In genomic region chr17:43570518-43570928, GRCh38 we compare ENCODE assay signal across 14 cellular contexts. TPM values are rescaled to one million over a fixed set of nuclear protein-coding genes. Genes with fewer than 3 reads are reported as not detected.
A peak's percentile ranks its signal among the peaks of the same experiment; 100 is the strongest.
DNase-seq lines count a peak whose midpoint lies in the region; ATAC-seq and TF ChIP-seq lines count a peak whose summit lies in the region.
"Had no signal": no experiment of that assay in that cellular context is flagged by ENCODE, and none has a peak within 500 bp of the region (broad histone marks: within the 10 kb centered on the region; RNA-seq: fewer than 3 reads in every experiment).

No MANE protein-coding gene starts in this region.

- ATAC-seq in activated naive CD8-positive, alpha-beta T cell treated with anti-CD3 and anti-CD28 coated beads, Interleukin-2, amount 50 U/mL, for 24 hours = peak; percentile 63
- ATAC-seq in Panc1 = peak; percentile 61; the same call in 1 of the 2 replicates
- peak; percentile 69 for ATAC-seq in stimulated activated effector memory CD8-positive, alpha-beta T cell treated with anti-CD3 and anti-CD28 coated beads, Interleukin-12 subunit alpha, Interleukin-12 subunit beta, amount 100 ng/mL, for 72 hours
- ATAC-seq: activated T-cell treated with anti-CD3 and anti-CD28 coated beads, Interleukin-2, amount 50 U/mL, for 4 hours; GM23338 had no signal

- TF ChIP-seq CTCF in Panc1 (IDR thresholded peaks at IDR 0.05) (no peak), epithelial cell of esophagus (IDR thresholded peaks at IDR 0.05; ENCODE audit: insufficient read depth, low read depth, low read length, missing control alignments) (no peak), right atrium auricular region (IDR thresholded peaks at IDR 0.05) (no peak)

- no TSS peak for BruUV-seq in Panc1 (replicated peaks; lab: Mats Ljungman, UMichigan)

- no peak overlapping the region for H3K4me3 Mint-ChIP-seq in activated naive CD8-positive, alpha-beta T cell treated with anti-CD3 and anti-CD28 coated beads, Interleukin-2, amount 50 U/mL, for 24 hours
- no peak overlapping the region for H3K4me3 Mint-ChIP-seq in activated naive CD8-positive, alpha-beta T cell treated with anti-CD3 and anti-CD28 coated beads for 36 hours
- H3K4me3 Mint-ChIP-seq in stimulated activated effector memory CD8-positive, alpha-beta T cell treated with anti-CD3 and anti-CD28 coated beads, Interleukin-12 subunit alpha, Interleukin-12 subunit beta, amount 100 ng/mL, for 72 hours = no peak overlapping the region
- H3K4me3 Mint-ChIP-seq: activated T-cell treated with anti-CD3 and anti-CD28 coated beads, Interleukin-2, amount 50 U/mL, for 4 hours; GM23338 had no signal

- no peak for DNase-seq in activated naive CD8-positive, alpha-beta T cell treated with anti-CD3 and anti-CD28 coated beads, Interleukin-2, amount 50 U/mL, for 24 hours
- no peak for DNase-seq in activated naive CD8-positive, alpha-beta T cell treated with anti-CD3 and anti-CD28 coated beads for 36 hours
- DNase-seq in Panc1 (ENCODE audit: low read depth, low spot score) (no peak), epithelial cell of esophagus (ENCODE audit: low read depth) (peak; percentile 89), germinal center (ENCODE audit: low spot score) (no peak), right atrium auricular region (ENCODE audit: low spot score) (no peak), OCI-M1 (lab: John Stamatoyannopoulos, UW) (no peak)
- DNase-seq in stimulated activated effector memory CD8-positive, alpha-beta T cell treated with anti-CD3 and anti-CD28 coated beads, Interleukin-12 subunit alpha, Interleukin-12 subunit beta, amount 100 ng/mL, for 72 hours (ENCODE audit: low spot score in 2 of 2) = no peak
- DNase-seq: activated CD4-positive, CD25-positive, alpha-beta regulatory T cell; activated T-cell treated with anti-CD3 and anti-CD28 coated beads, Interleukin-2, amount 50 U/mL, for 4 hours; DMS153; NCI-H1694 had no signal

- H3K27ac ChIP-seq in Panc1 (ENCODE audit: low read length) (no peak overlapping the region), right atrium auricular region (no peak overlapping the region)
- H3K27ac ChIP-seq: SJSA1 had no signal

- no peaks in the 10 kb centered on the region for H3K4me1 Mint-ChIP-seq in activated naive CD8-positive, alpha-beta T cell treated with anti-CD3 and anti-CD28 coated beads, Interleukin-2, amount 50 U/mL, for 24 hours
- no peaks in the 10 kb centered on the region for H3K4me1 Mint-ChIP-seq in activated naive CD8-positive, alpha-beta T cell treated with anti-CD3 and anti-CD28 coated beads for 36 hours
- H3K4me1 Mint-ChIP-seq in stimulated activated effector memory CD8-positive, alpha-beta T cell treated with anti-CD3 and anti-CD28 coated beads, Interleukin-12 subunit alpha, Interleukin-12 subunit beta, amount 100 ng/mL, for 72 hours = no peaks in the 10 kb centered on the region

- H3K4me1 ChIP-seq in Panc1 (ENCODE audit: control insufficient read depth, insufficient read depth, low read length) = no peaks in the 10 kb centered on the region; the same call in 1 of the 2 replicates
- H3K4me1 ChIP-seq in right atrium auricular region = no peaks in the 10 kb centered on the region
- H3K4me1 ChIP-seq: SJSA1 had no signal

- no peaks in the 10 kb centered on the region for H3K27me3 Mint-ChIP-seq in activated naive CD8-positive, alpha-beta T cell treated with anti-CD3 and anti-CD28 coated beads, Interleukin-2, amount 50 U/mL, for 24 hours
- no peaks in the 10 kb centered on the region for H3K27me3 Mint-ChIP-seq in activated naive CD8-positive, alpha-beta T cell treated with anti-CD3 and anti-CD28 coated beads for 36 hours

- intact Hi-C loops in Panc1 (cut with micrococcal nuclease; ENCODE audit: unreplicated experiment) = no loop called here

- H3K27ac Mint-ChIP-seq in activated naive CD8-positive, alpha-beta T cell treated with anti-CD3 and anti-CD28 coated beads, Interleukin-2, amount 50 U/mL, for 24 hours = no peak overlapping the region
- no peak overlapping the region for H3K27ac Mint-ChIP-seq in activated naive CD8-positive, alpha-beta T cell treated with anti-CD3 and anti-CD28 coated beads for 36 hours
- H3K27ac Mint-ChIP-seq in stimulated activated effector memory CD8-positive, alpha-beta T cell treated with anti-CD3 and anti-CD28 coated beads, Interleukin-12 subunit alpha, Interleukin-12 subunit beta, amount 100 ng/mL, for 72 hours = no peak overlapping the region
- H3K27ac Mint-ChIP-seq: GM23338 had no signal

- in situ Hi-C loops in Panc1 (cut with HindIII; ENCODE audit: low pct_unique_long_range_greater_than_20kb, low sequenced_read_pairs) = no loop called here

- H3K9me3 ChIP-seq in Panc1 (ENCODE audit: control insufficient read depth, insufficient read depth, low read depth, low read length) = no peaks in the 10 kb centered on the region
- no peaks in the 10 kb centered on the region for H3K9me3 ChIP-seq in right atrium auricular region
- H3K9me3 ChIP-seq: SJSA1 had no signal

- H3K36me3 Mint-ChIP-seq in activated naive CD8-positive, alpha-beta T cell treated with anti-CD3 and anti-CD28 coated beads, Interleukin-2, amount 50 U/mL, for 24 hours (ENCODE audit: low read depth) = no peaks in the 10 kb centered on the region
- H3K36me3 Mint-ChIP-seq in activated naive CD8-positive, alpha-beta T cell treated with anti-CD3 and anti-CD28 coated beads for 36 hours = no peaks in the 10 kb centered on the region
- H3K36me3 Mint-ChIP-seq in stimulated activated effector memory CD8-positive, alpha-beta T cell treated with anti-CD3 and anti-CD28 coated beads, Interleukin-12 subunit alpha, Interleukin-12 subunit beta, amount 100 ng/mL, for 72 hours = no peaks in the 10 kb centered on the region

- H3K9me3 Mint-ChIP-seq in activated naive CD8-positive, alpha-beta T cell treated with anti-CD3 and anti-CD28 coated beads, Interleukin-2, amount 50 U/mL, for 24 hours = no peaks in the 10 kb centered on the region
- H3K9me3 Mint-ChIP-seq in activated naive CD8-positive, alpha-beta T cell treated with anti-CD3 and anti-CD28 coated beads for 36 hours = no peaks in the 10 kb centered on the region
- H3K9me3 Mint-ChIP-seq in stimulated activated effector memory CD8-positive, alpha-beta T cell treated with anti-CD3 and anti-CD28 coated beads, Interleukin-12 subunit alpha, Interleukin-12 subunit beta, amount 100 ng/mL, for 72 hours = no peaks in the 10 kb centered on the region
- H3K9me3 Mint-ChIP-seq: activated T-cell treated with anti-CD3 and anti-CD28 coated beads, Interleukin-2, amount 50 U/mL, for 4 hours had no signal

- POLR2A ChIA-PET in Panc1 (lab: Charles Lee) = no interaction called here

- no peaks in the 10 kb centered on the region for H3K27me3 ChIP-seq in Panc1 (ENCODE audit: control insufficient read depth, insufficient read depth, low read length)
- no peaks in the 10 kb centered on the region for H3K27me3 ChIP-seq in right atrium auricular region
- H3K27me3 ChIP-seq: SJSA1 had no signal

- CTCF ChIA-PET in Panc1 (lab: Charles Lee) = no interaction called here

- no peaks in the 10 kb centered on the region for H3K36me3 ChIP-seq in Panc1 (ENCODE audit: control insufficient read depth, insufficient read depth, low read length)
- no peaks in the 10 kb centered on the region for H3K36me3 ChIP-seq in right atrium auricular region
- H3K36me3 ChIP-seq: SJSA1 had no signal

- H3K4me3 ChIP-seq in Panc1 (ENCODE audit: low read depth in 2 of 2, low read length in 2 of 2) = no peak overlapping the region
- H3K4me3 ChIP-seq in epithelial cell of esophagus (ENCODE audit: low read length) = no peak overlapping the region
- H3K4me3 ChIP-seq in right atrium auricular region = no peak overlapping the region
- H3K4me3 ChIP-seq: GM23338, SJSA1 had no signal

RNA-seq across cellular contexts. Expression of gene ETV4, which starts 24.4 kb away (rescaled TPM):
- 1 to 10 TPM; 7.5 to 7.8 TPM for total RNA-seq in activated naive CD8-positive, alpha-beta T cell treated with anti-CD3 and anti-CD28 coated beads for 36 hours
- 8.3 TPM for total RNA-seq in Panc1 (2021; ENCODE audit: unreplicated experiment)
- polyA plus RNA-seq in Panc1 (2012; ENCODE audit: insufficient read length) = 15.5 TPM
- 1 to 10 TPM; 3.1 to 5.0 TPM for total RNA-seq in right atrium auricular region
